2 cellular contexts compared by ENCODE assay signal in genomic region chr10:113089581-113089980, GRCh38.
TF ChIP-seq lines count a peak whose summit lies in the region.

No MANE protein-coding gene starts in this region.

TF ChIP-seq in IMR-90, 13 proteins besides CTCF, POLR2A, EP300 and RAD21:
- TF ChIP-seq CEBPB (IDR thresholded peaks at IDR 0.05; ENCODE audit: low read depth, low read length) (no peak), MAZ (IDR thresholded peaks at IDR 0.05; ENCODE audit: borderline replicate concordance, low read depth, low read length) (no peak), BHLHE40 (IDR thresholded peaks at IDR 0.05; ENCODE audit: low read depth, low read length) (no peak), FOS (IDR thresholded peaks at IDR 0.05; ENCODE audit: low read depth, low read length) (no peak), MAFK (IDR thresholded peaks at IDR 0.05; ENCODE audit: low read depth, low read length) (no peak), RCOR1 (IDR thresholded peaks at IDR 0.05; ENCODE audit: insufficient replicate concordance, low read length) (no peak), MXI1 (IDR thresholded peaks at IDR 0.05; ENCODE audit: borderline replicate concordance, low read depth, low read length) (no peak), RFX5 (IDR thresholded peaks at IDR 0.05; ENCODE audit: low read depth, low read length) (no peak), SMC3 (IDR thresholded peaks at IDR 0.05; ENCODE audit: low read depth, low read length) (no peak), ELK1 (IDR thresholded peaks at IDR 0.05; ENCODE audit: borderline replicate concordance, low read depth, low read length) (no peak), CHD1 (IDR thresholded peaks at IDR 0.05; ENCODE audit: low read depth, low read length) (no peak), NFE2L2 (IDR thresholded peaks at IDR 0.05; ENCODE audit: low read depth, low read length) (no peak)
- TF ChIP-seq, protein P1, sequence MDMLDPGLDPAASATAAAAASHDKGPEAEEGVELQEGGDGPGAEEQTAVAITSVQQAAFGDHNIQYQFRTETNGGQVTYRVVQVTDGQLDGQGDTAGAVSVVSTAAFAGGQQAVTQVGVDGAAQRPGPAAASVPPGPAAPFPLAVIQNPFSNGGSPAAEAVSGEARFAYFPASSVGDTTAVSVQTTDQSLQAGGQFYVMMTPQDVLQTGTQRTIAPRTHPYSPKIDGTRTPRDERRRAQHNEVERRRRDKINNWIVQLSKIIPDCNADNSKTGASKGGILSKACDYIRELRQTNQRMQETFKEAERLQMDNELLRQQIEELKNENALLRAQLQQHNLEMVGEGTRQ (IDR thresholded peaks at IDR 0.05; ENCODE audit: low read depth, low read length) = no peak

TF ChIP-seq in K562, 482 proteins besides CTCF, POLR2A, EP300 and RAD21:
- peak; percentile 43; the same call in 1 of the 2 replicates for TF ChIP-seq TCF3 (CRISPR knock-in tag; IDR thresholded peaks at IDR 0.05)
- TF ChIP-seq ZNF780A (CRISPR knock-in tag; IDR thresholded peaks at IDR 0.05) = no peak
- TF ChIP-seq HINFP (tag; conservative IDR thresholded peaks at IDR 0.05; ENCODE audit: low read depth) = no peak
- TF ChIP-seq TAL1 (IDR thresholded peaks at IDR 0.05) = peak; percentile 11; the same call in 1 of the 2 replicates
- peak; percentile 32 for TF ChIP-seq ARID1B (IDR thresholded peaks at IDR 0.05)
- no peak for TF ChIP-seq FOXA3 (CRISPR knock-in tag; conservative IDR thresholded peaks at IDR 0.05 in 1 of 2, IDR thresholded peaks at IDR 0.05 in 1 of 2)
- TF ChIP-seq, protein P2, sequence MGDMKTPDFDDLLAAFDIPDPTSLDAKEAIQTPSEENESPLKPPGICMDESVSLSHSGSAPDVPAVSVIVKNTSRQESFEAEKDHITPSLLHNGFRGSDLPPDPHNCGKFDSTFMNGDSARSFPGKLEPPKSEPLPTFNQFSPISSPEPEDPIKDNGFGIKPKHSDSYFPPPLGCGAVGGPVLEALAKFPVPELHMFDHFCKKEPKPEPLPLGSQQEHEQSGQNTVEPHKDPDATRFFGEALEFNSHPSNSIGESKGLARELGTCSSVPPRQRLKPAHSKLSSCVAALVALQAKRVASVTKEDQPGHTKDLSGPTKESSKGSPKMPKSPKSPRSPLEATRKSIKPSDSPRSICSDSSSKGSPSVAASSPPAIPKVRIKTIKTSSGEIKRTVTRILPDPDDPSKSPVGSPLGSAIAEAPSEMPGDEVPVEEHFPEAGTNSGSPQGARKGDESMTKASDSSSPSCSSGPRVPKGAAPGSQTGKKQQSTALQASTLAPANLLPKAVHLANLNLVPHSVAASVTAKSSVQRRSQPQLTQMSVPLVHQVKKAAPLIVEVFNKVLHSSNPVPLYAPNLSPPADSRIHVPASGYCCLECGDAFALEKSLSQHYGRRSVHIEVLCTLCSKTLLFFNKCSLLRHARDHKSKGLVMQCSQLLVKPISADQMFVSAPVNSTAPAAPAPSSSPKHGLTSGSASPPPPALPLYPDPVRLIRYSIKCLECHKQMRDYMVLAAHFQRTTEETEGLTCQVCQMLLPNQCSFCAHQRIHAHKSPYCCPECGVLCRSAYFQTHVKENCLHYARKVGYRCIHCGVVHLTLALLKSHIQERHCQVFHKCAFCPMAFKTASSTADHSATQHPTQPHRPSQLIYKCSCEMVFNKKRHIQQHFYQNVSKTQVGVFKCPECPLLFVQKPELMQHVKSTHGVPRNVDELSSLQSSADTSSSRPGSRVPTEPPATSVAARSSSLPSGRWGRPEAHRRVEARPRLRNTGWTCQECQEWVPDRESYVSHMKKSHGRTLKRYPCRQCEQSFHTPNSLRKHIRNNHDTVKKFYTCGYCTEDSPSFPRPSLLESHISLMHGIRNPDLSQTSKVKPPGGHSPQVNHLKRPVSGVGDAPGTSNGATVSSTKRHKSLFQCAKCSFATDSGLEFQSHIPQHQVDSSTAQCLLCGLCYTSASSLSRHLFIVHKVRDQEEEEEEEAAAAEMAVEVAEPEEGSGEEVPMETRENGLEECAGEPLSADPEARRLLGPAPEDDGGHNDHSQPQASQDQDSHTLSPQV (IDR thresholded peaks at IDR 0.05) = peak; percentile 46; the same call in 1 of the 2 replicates
- peak; percentile 39 for TF ChIP-seq CBFA2T3 (IDR thresholded peaks at IDR 0.05)
- TF ChIP-seq PBX2 (CRISPR knock-in tag; IDR thresholded peaks at IDR 0.05; ENCODE audit: low read depth) = no peak
- 0 out of 2 replicates have a peak, but pooled peaks have one; percentile 4 for TF ChIP-seq PBX2 (tag; conservative IDR thresholded peaks at IDR 0.05; ENCODE audit: low read depth)
- TF ChIP-seq, protein P3, sequence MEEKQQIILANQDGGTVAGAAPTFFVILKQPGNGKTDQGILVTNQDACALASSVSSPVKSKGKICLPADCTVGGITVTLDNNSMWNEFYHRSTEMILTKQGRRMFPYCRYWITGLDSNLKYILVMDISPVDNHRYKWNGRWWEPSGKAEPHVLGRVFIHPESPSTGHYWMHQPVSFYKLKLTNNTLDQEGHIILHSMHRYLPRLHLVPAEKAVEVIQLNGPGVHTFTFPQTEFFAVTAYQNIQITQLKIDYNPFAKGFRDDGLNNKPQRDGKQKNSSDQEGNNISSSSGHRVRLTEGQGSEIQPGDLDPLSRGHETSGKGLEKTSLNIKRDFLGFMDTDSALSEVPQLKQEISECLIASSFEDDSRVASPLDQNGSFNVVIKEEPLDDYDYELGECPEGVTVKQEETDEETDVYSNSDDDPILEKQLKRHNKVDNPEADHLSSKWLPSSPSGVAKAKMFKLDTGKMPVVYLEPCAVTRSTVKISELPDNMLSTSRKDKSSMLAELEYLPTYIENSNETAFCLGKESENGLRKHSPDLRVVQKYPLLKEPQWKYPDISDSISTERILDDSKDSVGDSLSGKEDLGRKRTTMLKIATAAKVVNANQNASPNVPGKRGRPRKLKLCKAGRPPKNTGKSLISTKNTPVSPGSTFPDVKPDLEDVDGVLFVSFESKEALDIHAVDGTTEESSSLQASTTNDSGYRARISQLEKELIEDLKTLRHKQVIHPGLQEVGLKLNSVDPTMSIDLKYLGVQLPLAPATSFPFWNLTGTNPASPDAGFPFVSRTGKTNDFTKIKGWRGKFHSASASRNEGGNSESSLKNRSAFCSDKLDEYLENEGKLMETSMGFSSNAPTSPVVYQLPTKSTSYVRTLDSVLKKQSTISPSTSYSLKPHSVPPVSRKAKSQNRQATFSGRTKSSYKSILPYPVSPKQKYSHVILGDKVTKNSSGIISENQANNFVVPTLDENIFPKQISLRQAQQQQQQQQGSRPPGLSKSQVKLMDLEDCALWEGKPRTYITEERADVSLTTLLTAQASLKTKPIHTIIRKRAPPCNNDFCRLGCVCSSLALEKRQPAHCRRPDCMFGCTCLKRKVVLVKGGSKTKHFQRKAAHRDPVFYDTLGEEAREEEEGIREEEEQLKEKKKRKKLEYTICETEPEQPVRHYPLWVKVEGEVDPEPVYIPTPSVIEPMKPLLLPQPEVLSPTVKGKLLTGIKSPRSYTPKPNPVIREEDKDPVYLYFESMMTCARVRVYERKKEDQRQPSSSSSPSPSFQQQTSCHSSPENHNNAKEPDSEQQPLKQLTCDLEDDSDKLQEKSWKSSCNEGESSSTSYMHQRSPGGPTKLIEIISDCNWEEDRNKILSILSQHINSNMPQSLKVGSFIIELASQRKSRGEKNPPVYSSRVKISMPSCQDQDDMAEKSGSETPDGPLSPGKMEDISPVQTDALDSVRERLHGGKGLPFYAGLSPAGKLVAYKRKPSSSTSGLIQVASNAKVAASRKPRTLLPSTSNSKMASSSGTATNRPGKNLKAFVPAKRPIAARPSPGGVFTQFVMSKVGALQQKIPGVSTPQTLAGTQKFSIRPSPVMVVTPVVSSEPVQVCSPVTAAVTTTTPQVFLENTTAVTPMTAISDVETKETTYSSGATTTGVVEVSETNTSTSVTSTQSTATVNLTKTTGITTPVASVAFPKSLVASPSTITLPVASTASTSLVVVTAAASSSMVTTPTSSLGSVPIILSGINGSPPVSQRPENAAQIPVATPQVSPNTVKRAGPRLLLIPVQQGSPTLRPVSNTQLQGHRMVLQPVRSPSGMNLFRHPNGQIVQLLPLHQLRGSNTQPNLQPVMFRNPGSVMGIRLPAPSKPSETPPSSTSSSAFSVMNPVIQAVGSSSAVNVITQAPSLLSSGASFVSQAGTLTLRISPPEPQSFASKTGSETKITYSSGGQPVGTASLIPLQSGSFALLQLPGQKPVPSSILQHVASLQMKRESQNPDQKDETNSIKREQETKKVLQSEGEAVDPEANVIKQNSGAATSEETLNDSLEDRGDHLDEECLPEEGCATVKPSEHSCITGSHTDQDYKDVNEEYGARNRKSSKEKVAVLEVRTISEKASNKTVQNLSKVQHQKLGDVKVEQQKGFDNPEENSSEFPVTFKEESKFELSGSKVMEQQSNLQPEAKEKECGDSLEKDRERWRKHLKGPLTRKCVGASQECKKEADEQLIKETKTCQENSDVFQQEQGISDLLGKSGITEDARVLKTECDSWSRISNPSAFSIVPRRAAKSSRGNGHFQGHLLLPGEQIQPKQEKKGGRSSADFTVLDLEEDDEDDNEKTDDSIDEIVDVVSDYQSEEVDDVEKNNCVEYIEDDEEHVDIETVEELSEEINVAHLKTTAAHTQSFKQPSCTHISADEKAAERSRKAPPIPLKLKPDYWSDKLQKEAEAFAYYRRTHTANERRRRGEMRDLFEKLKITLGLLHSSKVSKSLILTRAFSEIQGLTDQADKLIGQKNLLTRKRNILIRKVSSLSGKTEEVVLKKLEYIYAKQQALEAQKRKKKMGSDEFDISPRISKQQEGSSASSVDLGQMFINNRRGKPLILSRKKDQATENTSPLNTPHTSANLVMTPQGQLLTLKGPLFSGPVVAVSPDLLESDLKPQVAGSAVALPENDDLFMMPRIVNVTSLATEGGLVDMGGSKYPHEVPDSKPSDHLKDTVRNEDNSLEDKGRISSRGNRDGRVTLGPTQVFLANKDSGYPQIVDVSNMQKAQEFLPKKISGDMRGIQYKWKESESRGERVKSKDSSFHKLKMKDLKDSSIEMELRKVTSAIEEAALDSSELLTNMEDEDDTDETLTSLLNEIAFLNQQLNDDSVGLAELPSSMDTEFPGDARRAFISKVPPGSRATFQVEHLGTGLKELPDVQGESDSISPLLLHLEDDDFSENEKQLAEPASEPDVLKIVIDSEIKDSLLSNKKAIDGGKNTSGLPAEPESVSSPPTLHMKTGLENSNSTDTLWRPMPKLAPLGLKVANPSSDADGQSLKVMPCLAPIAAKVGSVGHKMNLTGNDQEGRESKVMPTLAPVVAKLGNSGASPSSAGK (IDR thresholded peaks at IDR 0.05) = no peak
- TF ChIP-seq U2AF1 (optimal IDR thresholded peaks at IDR 0.05; ENCODE audit: low read depth, low read length) = no peak
- TF ChIP-seq NR4A1 (CRISPR knock-in tag; IDR thresholded peaks at IDR 0.05) = no peak
- TF ChIP-seq NR4A1 (tag; IDR thresholded peaks at IDR 0.05) = peak; percentile 30; the same call in 1 of the 2 replicates
